8 cellular contexts compared by ENCODE assay signal in the genomic region with DNA sequence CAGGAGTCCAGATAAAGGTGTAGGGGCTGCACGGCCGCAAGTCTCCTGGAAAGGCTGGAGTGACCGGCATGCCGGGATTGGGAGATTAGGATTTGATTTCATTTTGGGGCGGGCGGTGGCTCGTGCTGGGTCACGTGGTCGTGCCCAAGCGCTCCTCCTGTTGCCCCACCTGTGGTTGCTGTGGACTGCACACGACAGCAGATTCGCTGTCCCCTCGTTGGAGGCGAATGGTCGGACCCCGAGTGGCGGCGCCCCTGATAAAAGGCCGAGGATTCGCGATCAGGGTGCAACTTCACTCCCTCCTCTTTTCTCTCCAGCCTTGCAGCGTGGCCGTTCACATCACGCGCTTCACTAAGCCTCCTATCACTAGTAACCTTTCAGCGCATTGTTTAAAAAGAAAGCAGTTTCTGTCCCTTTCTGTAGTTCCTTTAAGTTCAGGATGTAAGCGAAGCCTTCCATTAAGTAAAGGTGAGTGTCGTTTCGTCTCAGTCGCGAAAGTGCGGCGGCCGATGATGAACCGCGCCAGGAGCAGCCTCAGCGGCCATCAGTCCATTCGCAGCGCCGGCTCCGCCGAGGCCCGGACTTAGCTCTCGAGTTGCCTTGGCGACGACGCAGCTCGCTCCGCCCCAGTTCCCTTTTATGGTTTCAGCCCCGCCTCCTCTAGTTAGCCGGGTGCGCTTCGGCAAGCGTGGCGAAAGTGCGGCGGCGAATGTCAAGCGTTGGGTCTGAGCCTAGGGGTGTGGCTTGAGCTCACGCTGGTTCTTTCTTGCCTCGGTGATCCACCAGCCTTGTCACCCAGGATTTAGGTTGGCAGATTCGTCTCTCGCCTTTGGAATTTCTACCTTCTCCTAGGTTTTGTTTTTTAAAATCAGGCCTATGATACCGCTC. TPM values are rescaled to one million over a fixed set of nuclear protein-coding genes. Genes with fewer than 3 reads are reported as not detected.
DNase-seq lines count a peak whose midpoint lies in the region; ATAC-seq and TF ChIP-seq lines count a peak whose summit lies in the region.

No MANE protein-coding gene starts in this region.

- DNase-seq in ACHN (peak; percentile 97), NCI-H524 (lab: John Stamatoyannopoulos, UW) (peak; percentile 93 to 98), dermis blood vessel endothelial cell (peak; percentile 100), left lung (peak; percentile 98 to 100)
- peak; percentile 94 to 96 for DNase-seq in activated CD4-positive, alpha-beta T cell treated with anti-CD3 and anti-CD28 coated beads, Interleukin-2, amount 50 U/mL, for 48 hours
- peak; percentile 94 to 98 for DNase-seq in stimulated activated CD4-positive, alpha-beta T cell treated with anti-CD3 and anti-CD28 coated beads, Interleukin-2, amount 100 ng/mL, for 24 hours

- ATAC-seq in GM18873 (IDR thresholded peaks at IDR 0.05; ENCODE audit: low FRiP score, unreplicated experiment), result peak; percentile 49
- ATAC-seq in HG03139 (IDR thresholded peaks at IDR 0.05; ENCODE audit: unreplicated experiment), result peak; percentile 42
- ATAC-seq in left lung, result peak; percentile 93

- no peak for TF ChIP-seq CTCF in left lung (IDR thresholded peaks at IDR 0.05)

- in situ Hi-C loops in ACHN (cut with HindIII; ENCODE audit: low pct_ligation_motif_present, low pct_unique_long_range_greater_than_20kb, low sequenced_read_pairs), result no loop called here

- H3K27ac ChIP-seq in left lung, result peak overlapping the region; percentile 79 to 85

- H3K4me1 ChIP-seq in left lung, result peaks cover 25 to 42% of the 10 kb centered on the region in 2 donors

- intact Hi-C loops in left lung (cut with DNase I), result no loop called here

- H3K36me3 ChIP-seq in left lung, result peaks cover 0 to 20% of the 10 kb centered on the region in 2 donors

- peak overlapping the region; percentile 90 to 94 for H3K4me3 ChIP-seq in left lung

- no peaks in the 10 kb centered on the region for H3K9me3 ChIP-seq in left lung

- no peaks in the 10 kb centered on the region for H3K27me3 ChIP-seq in left lung

RNA-seq across cellular contexts. Expression of gene PPP1R37, which starts 1.7 kb away (rescaled TPM):
- total RNA-seq in dermis blood vessel endothelial cell, result 31.1 and 39.7 TPM in 2 replicates
- 10 to 100 TPM; 26.8 to 29.8 TPM for total RNA-seq in left lung

RNA-seq across cellular contexts. Expression of gene GEMIN7, which starts 12.2 kb away (rescaled TPM):
- 25.5 and 33.2 TPM in 2 replicates for total RNA-seq in dermis blood vessel endothelial cell
- 10 to 100 TPM; 20.9 to 24.0 TPM for total RNA-seq in left lung

RNA-seq across cellular contexts. Expression of gene ZNF296, which starts 15.0 kb away (rescaled TPM):
- total RNA-seq in dermis blood vessel endothelial cell (0.17 and 0.51 TPM in 2 replicates), left lung (1 to 10 TPM; 1.4 to 2.0 TPM)

RNA-seq across cellular contexts. Expression of gene CLASRP, which starts 52.4 kb away (rescaled TPM):
- total RNA-seq in dermis blood vessel endothelial cell, result 13.8 and 16.0 TPM in 2 replicates
- 10 to 100 TPM; 62.9 to 77.5 TPM for total RNA-seq in left lung

Comparison
In these comparisons a context has a peak if more than half of its experiments do, and no peak if none do; other contexts are left out.
1. Peak in every context shown above with its lines: DNase-seq, ATAC-seq, H3K4me3 ChIP-seq and H3K27ac ChIP-seq.
2. ATAC-seq: peak in every context shown above with its lines; median percentile 93 in left lung; 49 in GM18873; 42 in HG03139.